In genomic region chr12:65171073-65171472, GRCh38 we compare ENCODE assay signal across 10 cellular contexts. TPM values are rescaled to one million over a fixed set of nuclear protein-coding genes. Genes with fewer than 3 reads are reported as not detected.
A peak's percentile ranks its signal among the peaks of the same experiment; 100 is the strongest.
DNase-seq lines count a peak whose midpoint lies in the region; ATAC-seq and TF ChIP-seq lines count a peak whose summit lies in the region.
"Had no signal": no experiment of that assay in that cellular context is flagged by ENCODE, and none has a peak within 500 bp of the region (broad histone marks: within the 10 kb centered on the region; RNA-seq: fewer than 3 reads in every experiment).

No MANE protein-coding gene starts in this region.

- TF ChIP-seq CTCF in liver (IDR thresholded peaks at IDR 0.05; ENCODE audit: low read depth, low read length, missing input control) (no peak), tibial nerve (IDR thresholded peaks at IDR 0.05) (no peak)

- H3K36me3 Mint-ChIP-seq in activated T-cell treated with anti-CD3 and anti-CD28 coated beads, Interleukin-2, amount 50 U/mL, for 72 hours (ENCODE audit: insufficient read depth in 2 of 2) = peaks cover 0 to 11% of the 10 kb centered on the region in 2 donors

- H3K9ac ChIP-seq in liver (ENCODE audit: low read depth in 1 of 2, low read length in 2 of 2) = peak overlapping the region in 1 of 2 donors; percentile 96

- DNase-seq in activated T-cell treated with anti-CD3 and anti-CD28 coated beads, Interleukin-2, amount 50 U/mL, for 72 hours = peak in 1 of 2 donors; percentile 22
- DNase-seq in activated T-cell treated with anti-CD3 and anti-CD28 coated beads for 4 hours (no peak), amniotic epithelial cell (ENCODE audit: low read depth) (peak; percentile 30), tibial nerve (ENCODE audit: low spot score in 2 of 2) (no peak), iPS-NIHi7 (ENCODE audit: extremely low spot score) (no peak), NCI-H69 (lab: John Stamatoyannopoulos, UW) (no peak), foreskin melanocyte (no peak)
- DNase-seq: retina had no signal

- no peak for ATAC-seq in activated T-cell treated with anti-CD3 and anti-CD28 coated beads, Interleukin-2, amount 50 U/mL, for 72 hours (replicated peaks in 1 of 2)

- H3K4me3 ChIP-seq in liver (ENCODE audit: low read depth in 1 of 3, low read length in 3 of 3) (peak overlapping the region; percentile 86 to 93 (median 93)), tibial nerve (peak overlapping the region; percentile 87 to 99 (median 90))

- H3K36me3 ChIP-seq in liver (ENCODE audit: control insufficient read depth in 4 of 4, insufficient read depth in 3 of 4, low read depth in 1 of 4, low read length in 3 of 4) (no peaks in the 10 kb centered on the region), tibial nerve (no peaks in the 10 kb centered on the region)

- H3K4me3 Mint-ChIP-seq in activated T-cell treated with anti-CD3 and anti-CD28 coated beads, Interleukin-2, amount 50 U/mL, for 72 hours = peak overlapping the region; percentile 91 to 93

- no peaks in the 10 kb centered on the region for H3K27me3 ChIP-seq in liver (ENCODE audit: control insufficient read depth in 4 of 4, insufficient read depth in 4 of 4, low read length in 3 of 4)
- H3K27me3 ChIP-seq in tibial nerve = no peaks in the 10 kb centered on the region

- H3K4me1 ChIP-seq in liver (ENCODE audit: control insufficient read depth in 4 of 4, insufficient read depth in 4 of 4, low read length in 3 of 4) (peaks cover 3 to 53% (median 31%) of the 10 kb centered on the region in 4 donors), tibial nerve (peaks cover 0 to 57% (median 36%) of the 10 kb centered on the region in 4 donors)

- H3K9me3 ChIP-seq in liver (ENCODE audit: control insufficient read depth in 4 of 4, low read length in 3 of 4) = no peaks in the 10 kb centered on the region
- no peaks in the 10 kb centered on the region for H3K9me3 ChIP-seq in tibial nerve

- 71% methylated on average over 8 of the region's 8 CpGs for WGBS in liver
- WGBS in tibial nerve, 2 donors = 53 to 56% methylated on average over 8 of the region's 8 CpGs

- H3K4me1 Mint-ChIP-seq in activated T-cell treated with anti-CD3 and anti-CD28 coated beads, Interleukin-2, amount 50 U/mL, for 72 hours (ENCODE audit: low read depth) = peaks cover 28% of the 10 kb centered on the region

- H3K27me3 Mint-ChIP-seq in activated T-cell treated with anti-CD3 and anti-CD28 coated beads, Interleukin-2, amount 50 U/mL, for 72 hours (ENCODE audit: low read depth) = no peaks in the 10 kb centered on the region

- TF ChIP-seq POLR2A in tibial nerve (IDR thresholded peaks at IDR 0.05) = no peak

- H3K27ac Mint-ChIP-seq in activated T-cell treated with anti-CD3 and anti-CD28 coated beads, Interleukin-2, amount 50 U/mL, for 72 hours = peak overlapping the region; percentile 1

- H3K27ac ChIP-seq in liver (ENCODE audit: low read depth in 1 of 2, low read length in 2 of 2) (no peak overlapping the region), tibial nerve (no peak overlapping the region)

- no peak for TF ChIP-seq EP300 in tibial nerve (IDR thresholded peaks at IDR 0.05)

- no peak for TF ChIP-seq RAD21 in liver (IDR thresholded peaks at IDR 0.05)

- no peaks in the 10 kb centered on the region for H3K9me3 Mint-ChIP-seq in activated T-cell treated with anti-CD3 and anti-CD28 coated beads, Interleukin-2, amount 50 U/mL, for 72 hours

TF ChIP-seq in liver, 16 proteins besides CTCF, POLR2A, EP300 and RAD21:
- no peak for TF ChIP-seq REST (IDR thresholded peaks at IDR 0.05)
- no peak for TF ChIP-seq YY1 (IDR thresholded peaks at IDR 0.05)
- no peak for TF ChIP-seq NR2F2 (IDR thresholded peaks at IDR 0.05)
- no peak for TF ChIP-seq JUND (IDR thresholded peaks at IDR 0.05)
- TF ChIP-seq ATF3 (IDR thresholded peaks at IDR 0.05) = no peak
- TF ChIP-seq FOXA1 (IDR thresholded peaks at IDR 0.05) = no peak
- no peak for TF ChIP-seq EGR1 (IDR thresholded peaks at IDR 0.05; ENCODE audit: low read depth in 2 of 2)
- TF ChIP-seq GABPA (IDR thresholded peaks at IDR 0.05 in 1 of 2, conservative IDR thresholded peaks at IDR 0.05 in 1 of 2) = no peak
- TF ChIP-seq HNF4A (conservative IDR thresholded peaks at IDR 0.05) = no peak
- TF ChIP-seq HNF4G (IDR thresholded peaks at IDR 0.05) = no peak
- no peak for TF ChIP-seq TAF1 (conservative IDR thresholded peaks at IDR 0.05)
- no peak for TF ChIP-seq SP1 (IDR thresholded peaks at IDR 0.05)
- no peak for TF ChIP-seq RXRA (IDR thresholded peaks at IDR 0.05)
- TF ChIP-seq FOXA2 (IDR thresholded peaks at IDR 0.05) = no peak
- TF ChIP-seq ZBTB33 (IDR thresholded peaks at IDR 0.05) = no peak
- TF ChIP-seq MAX (IDR thresholded peaks at IDR 0.05) = no peak

RNA-seq across cellular contexts. Expression of gene LEMD3, which starts 1.7 kb away (rescaled TPM):
- total RNA-seq in activated T-cell treated with anti-CD3 and anti-CD28 coated beads, Interleukin-2, amount 50 U/mL, for 72 hours = 10 to 100 TPM; 20.2 to 27.3 TPM
- total RNA-seq in liver = 10 to 100 TPM; 18.2 to 19.5 TPM
- polyA plus RNA-seq in liver = 1 to 10 TPM; 3.5 to 4.4 TPM
- 10 to 100 TPM; 38.3 to 57.3 (median 50.3) TPM for total RNA-seq in tibial nerve

RNA-seq across cellular contexts. Expression of gene WIF1, which starts 50.0 kb away (rescaled TPM):
- total RNA-seq in activated T-cell treated with anti-CD3 and anti-CD28 coated beads, Interleukin-2, amount 50 U/mL, for 72 hours = under 1 TPM in 1 of 2 donors, not detected in 1; 0.22 TPM
- not detected for total RNA-seq in liver
- polyA plus RNA-seq in liver = not detected
- not detected for total RNA-seq in tibial nerve
- total RNA-seq: SK-MEL-5 had no signal
